In the genomic region with DNA sequence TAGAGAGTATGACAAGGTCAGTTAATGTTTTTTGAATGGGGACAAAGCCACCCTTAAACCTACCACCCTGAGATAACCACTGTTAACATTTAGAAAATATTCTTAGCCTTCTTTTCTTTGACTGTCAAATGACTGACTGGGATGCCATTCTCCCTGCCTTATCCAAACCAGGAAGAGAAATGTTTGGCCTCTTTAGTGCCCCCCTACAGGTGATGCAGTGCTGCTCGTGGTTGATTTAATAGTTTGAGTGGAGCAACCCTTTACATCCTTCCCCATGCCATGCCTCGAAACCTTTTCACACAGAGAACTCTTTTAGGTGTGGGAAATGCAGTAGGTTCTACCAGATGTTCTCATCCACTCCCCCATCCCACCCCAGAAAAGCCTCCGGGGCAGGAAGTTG, we compare ENCODE assay signal across 27 cellular contexts. TPM values are rescaled to one million over a fixed set of nuclear protein-coding genes. Genes with fewer than 3 reads are reported as not detected.
A peak's percentile ranks its signal among the peaks of the same experiment; 100 is the strongest.
DNase-seq lines count a peak whose midpoint lies in the region; ATAC-seq and TF ChIP-seq lines count a peak whose summit lies in the region.
"Had no signal": no experiment of that assay in that cellular context is flagged by ENCODE, and none has a peak within 500 bp of the region (broad histone marks: within the 10 kb centered on the region; RNA-seq: fewer than 3 reads in every experiment).

No MANE protein-coding gene starts in this region.

- no peak overlapping the region for H3K4me2 ChIP-seq in GM23338

- H4K20me1 ChIP-seq in GM23338 (replicated peaks; ENCODE audit: insufficient read depth) = no peaks in the 10 kb centered on the region

- no peaks in the 10 kb centered on the region for H3K9me3 Mint-ChIP-seq in GM23338
- H3K9me3 Mint-ChIP-seq: CD14-positive monocyte had no signal

- peak; percentile 35 to 36; a peak in 3 of 4 replicates for TF ChIP-seq CTCF in GM23338 (conservative IDR thresholded peaks at IDR 0.05; ENCODE audit: low read depth in 2 of 2)

- no peaks in the 10 kb centered on the region for H3K79me2 ChIP-seq in GM23338 (replicated peaks; ENCODE audit: insufficient read depth)

- H3F3A ChIP-seq in GM23338 (replicated peaks; ENCODE audit: low read depth) = no peaks in the 10 kb centered on the region

- H3K27ac ChIP-seq in GM23338 (ENCODE audit: low read depth) = no peak overlapping the region
- H3K27ac ChIP-seq: 22Rv1, SJSA1 had no signal

- peak; percentile 72 for ATAC-seq in GM23338
- no peak for ATAC-seq in GM19023 (IDR thresholded peaks at IDR 0.05; ENCODE audit: unreplicated experiment)
- ATAC-seq: HCT116, PC-3 had no signal

- in situ Hi-C loops in SK-MEL-5 (cut with HindIII; ENCODE audit: low pct_unique_long_range_greater_than_20kb, low sequenced_read_pairs) = no loop called here

- peaks cover 7% of the 10 kb centered on the region for H3K27me3 Mint-ChIP-seq in GM23338 (ENCODE audit: insufficient read depth, low read depth, poor library complexity)

- DNase-seq in DMS 273 (lab: John Stamatoyannopoulos, UW; ENCODE audit: unreplicated experiment) (peak; percentile 13), DMS 273 treated with DMSO at 0.1 percent for 48 hours (lab: John Stamatoyannopoulos, UW) (no peak), GM23338 (ENCODE audit: low spot score) (peak; percentile 49), SK-MEL-5 (ENCODE audit: low read depth, low spot score) (peak; percentile 29), iPS DF 4.7 (ENCODE audit: extremely low read depth, low spot score) (peak; percentile 3), HUDEP-2 (lab: John Stamatoyannopoulos, UW; ENCODE audit: unreplicated experiment in 76 of 76) (no peak)
- DNase-seq: DMS53; GOT3; Karpas-422; NCI-H1092 treated with DMSO at 0.1 percent for 48 hours; NCI-H1436; NCI-H187; NCI-H2081 treated with DMSO at 0.1 percent for 48 hours; NCI-H2171 treated with DMSO at 0.1 percent for 48 hours; NCI-H524; NCI-H748 treated with DMSO at 0.1 percent for 48 hours; NK-92 treated with Interleukin-12 subunit alpha and Interleukin-12 subunit beta, amount 100 ng/mL, for 24 hours; PC-3; Right ventricle myocardium superior; RPMI8226; SW 1271 had no signal

- no peak overlapping the region for H3K4me3 Mint-ChIP-seq in GM23338
- H3K4me3 Mint-ChIP-seq: B cell, CD14-positive monocyte had no signal

- no peak overlapping the region for H3K27ac Mint-ChIP-seq in GM23338
- H3K27ac Mint-ChIP-seq: B cell, CD14-positive monocyte had no signal

- no peaks in the 10 kb centered on the region for H3K27me3 ChIP-seq in GM23338 (ENCODE audit: insufficient read depth)
- H3K27me3 ChIP-seq: SJSA1 had no signal

- no peaks in the 10 kb centered on the region for H3K36me3 ChIP-seq in GM23338 (ENCODE audit: insufficient read depth)
- H3K36me3 ChIP-seq: SJSA1 had no signal

- H3K36me3 Mint-ChIP-seq in GM23338 (ENCODE audit: low read depth) = no peaks in the 10 kb centered on the region
- H3K36me3 Mint-ChIP-seq: CD14-positive monocyte had no signal

- no peaks in the 10 kb centered on the region for H3K9me2 ChIP-seq in GM23338 (ENCODE audit: insufficient read depth)

- H3K4me1 Mint-ChIP-seq in GM23338 = peaks cover 3% of the 10 kb centered on the region; the same call in 1 of the 3 replicates

- H2AFZ ChIP-seq in GM23338 = no peak overlapping the region

- H3K4me3 ChIP-seq in GM23338 = no peak overlapping the region
- H3K4me3 ChIP-seq: SJSA1 had no signal

- no peaks in the 10 kb centered on the region for H3K4me1 ChIP-seq in GM23338 (ENCODE audit: insufficient read depth)
- H3K4me1 ChIP-seq: SJSA1 had no signal

TF ChIP-seq in GM23338, 12 proteins besides CTCF, POLR2A, EP300 and RAD21:
- TF ChIP-seq EZH2 (IDR thresholded peaks at IDR 0.05; ENCODE audit: low read depth, unreplicated experiment) (no peak), ETS1 (IDR thresholded peaks at IDR 0.05) (no peak), JUNB (IDR thresholded peaks at IDR 0.05; ENCODE audit: unreplicated experiment) (no peak), ZNF114 (CRISPR knock-in tag; IDR thresholded peaks at IDR 0.05) (no peak), ZNF331 (CRISPR knock-in tag; IDR thresholded peaks at IDR 0.05; ENCODE audit: low read depth) (no peak), NANOG (IDR thresholded peaks at IDR 0.05; ENCODE audit: borderline replicate concordance) (no peak)
- TF ChIP-seq, protein P1, sequence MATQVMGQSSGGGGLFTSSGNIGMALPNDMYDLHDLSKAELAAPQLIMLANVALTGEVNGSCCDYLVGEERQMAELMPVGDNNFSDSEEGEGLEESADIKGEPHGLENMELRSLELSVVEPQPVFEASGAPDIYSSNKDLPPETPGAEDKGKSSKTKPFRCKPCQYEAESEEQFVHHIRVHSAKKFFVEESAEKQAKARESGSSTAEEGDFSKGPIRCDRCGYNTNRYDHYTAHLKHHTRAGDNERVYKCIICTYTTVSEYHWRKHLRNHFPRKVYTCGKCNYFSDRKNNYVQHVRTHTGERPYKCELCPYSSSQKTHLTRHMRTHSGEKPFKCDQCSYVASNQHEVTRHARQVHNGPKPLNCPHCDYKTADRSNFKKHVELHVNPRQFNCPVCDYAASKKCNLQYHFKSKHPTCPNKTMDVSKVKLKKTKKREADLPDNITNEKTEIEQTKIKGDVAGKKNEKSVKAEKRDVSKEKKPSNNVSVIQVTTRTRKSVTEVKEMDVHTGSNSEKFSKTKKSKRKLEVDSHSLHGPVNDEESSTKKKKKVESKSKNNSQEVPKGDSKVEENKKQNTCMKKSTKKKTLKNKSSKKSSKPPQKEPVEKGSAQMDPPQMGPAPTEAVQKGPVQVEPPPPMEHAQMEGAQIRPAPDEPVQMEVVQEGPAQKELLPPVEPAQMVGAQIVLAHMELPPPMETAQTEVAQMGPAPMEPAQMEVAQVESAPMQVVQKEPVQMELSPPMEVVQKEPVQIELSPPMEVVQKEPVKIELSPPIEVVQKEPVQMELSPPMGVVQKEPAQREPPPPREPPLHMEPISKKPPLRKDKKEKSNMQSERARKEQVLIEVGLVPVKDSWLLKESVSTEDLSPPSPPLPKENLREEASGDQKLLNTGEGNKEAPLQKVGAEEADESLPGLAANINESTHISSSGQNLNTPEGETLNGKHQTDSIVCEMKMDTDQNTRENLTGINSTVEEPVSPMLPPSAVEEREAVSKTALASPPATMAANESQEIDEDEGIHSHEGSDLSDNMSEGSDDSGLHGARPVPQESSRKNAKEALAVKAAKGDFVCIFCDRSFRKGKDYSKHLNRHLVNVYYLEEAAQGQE (IDR thresholded peaks at IDR 0.05; ENCODE audit: unreplicated experiment) = no peak
TF ChIP-seq in GM23338: peak in this region for 0.

RNA-seq across cellular contexts. Expression of gene UMPS, which starts 38.7 kb away (rescaled TPM):
- 48.8 and 50.9 TPM in 2 replicates for total RNA-seq in GM23338 (2014; rRNA removed; shearing (Covaris generic))
- 40.2 and 44.1 TPM in 2 replicates for polyA plus RNA-seq in GM23338 (2016; fragmentation: Nextera tagmentation; extraction: Ambion mirVana)
- total RNA-seq in SK-MEL-5 (2014; rRNA removed; shearing (Covaris generic)) = 34.9 and 37.3 TPM in 2 replicates
- 26.2 and 30.0 TPM in 2 replicates for polyA plus RNA-seq in SK-MEL-5 (2015; cell fraction: cytosol; rRNA removed)
- polyA plus RNA-seq in SK-MEL-5 (2015; cell fraction: nucleus; rRNA removed) = 19.0 and 31.4 TPM in 2 replicates

Comparison
In these comparisons a context has a peak if more than half of its experiments do, and no peak if none do; other contexts are left out.
1. DNase-seq: peak in DMS 273 (single experiment), GM23338 (single experiment), SK-MEL-5 (single experiment) and iPS DF 4.7 (single experiment); none in DMS 273 treated with DMSO at 0.1 percent for 48 hours (single experiment) and HUDEP-2 (0 of 76).